ENCODE assay signal across 22 cellular contexts in genomic region chr1:95366498-95366897, GRCh38.
"Had no signal": no experiment of that assay in that cellular context is flagged by ENCODE, and none has a peak within 500 bp of the region (broad histone marks: within the 10 kb centered on the region; RNA-seq: fewer than 3 reads in every experiment).

No MANE protein-coding gene starts in this region.

- H3K4me3 ChIP-seq: colonic mucosa, esophagus squamous epithelium, gastrocnemius medialis, heart right ventricle, left lung, lower lobe of right lung had no signal

- ATAC-seq: effector memory CD8-positive, alpha-beta T cell; gastrocnemius medialis; heart right ventricle; left cardiac atrium; left lung; left ventricle myocardium superior; lower lobe of right lung; naive thymus-derived CD4-positive, alpha-beta T cell had no signal

- DNase-seq: colonic mucosa; cortex of kidney; effector CD8-positive, alpha-beta T cell; effector memory CD8-positive, alpha-beta T cell; esophagus squamous epithelium; foreskin fibroblast; foreskin melanocyte; gastrocnemius medialis; glutamatergic neuron; head of caudate nucleus; heart right ventricle; hypothalamus; immature natural killer cell; islet precursor cell; kidney; left cardiac atrium; left lung; left ventricle myocardium superior; lower lobe of right lung; mesenchymal stem cell; midbrain; naive thymus-derived CD4-positive, alpha-beta T cell had no signal

- H3K27ac ChIP-seq: colonic mucosa, esophagus squamous epithelium, gastrocnemius medialis, heart right ventricle, left lung, lower lobe of right lung had no signal

- H3K36me3 ChIP-seq: colonic mucosa, esophagus squamous epithelium, gastrocnemius medialis, heart right ventricle, left lung, lower lobe of right lung had no signal

- H3K27me3 ChIP-seq: colonic mucosa, esophagus squamous epithelium, gastrocnemius medialis, left lung had no signal

- H3K4me1 ChIP-seq: colonic mucosa, esophagus squamous epithelium, gastrocnemius medialis, heart right ventricle, left lung, lower lobe of right lung had no signal

- H3K9me3 ChIP-seq: colonic mucosa, esophagus squamous epithelium, gastrocnemius medialis, heart right ventricle, left lung, lower lobe of right lung had no signal
